1 cellular context compared by ENCODE assay signal in genomic region chr1:151069103-151069486, GRCh38.
TF ChIP-seq lines count a peak whose summit lies in the region.

No MANE protein-coding gene starts in this region.

TF ChIP-seq in A549, 52 proteins besides CTCF, POLR2A, EP300 and RAD21:
- no peak for TF ChIP-seq HES2 (IDR thresholded peaks at IDR 0.05)
- no peak for TF ChIP-seq CHD2 (IDR thresholded peaks at IDR 0.05; ENCODE audit: low read length, partially characterized antibody)
- no peak for TF ChIP-seq E2F6 (IDR thresholded peaks at IDR 0.05; ENCODE audit: borderline replicate concordance, low read depth)
- no peak for TF ChIP-seq NPAS2 (CRISPR knock-in tag; IDR thresholded peaks at IDR 0.05; ENCODE audit: borderline replicate concordance)
- TF ChIP-seq RFX5 (IDR thresholded peaks at IDR 0.05), result no peak
- no peak for TF ChIP-seq MAX (IDR thresholded peaks at IDR 0.05)
- no peak for TF ChIP-seq ZNF302 (CRISPR knock-in tag; IDR thresholded peaks at IDR 0.05)
- TF ChIP-seq NR3C1 (IDR thresholded peaks at IDR 0.05), result no peak
- no peak for TF ChIP-seq ELK1 (IDR thresholded peaks at IDR 0.05; ENCODE audit: low read depth, low read length)
- TF ChIP-seq RNF2 (IDR thresholded peaks at IDR 0.05; ENCODE audit: borderline replicate concordance, low read depth), result no peak
- no peak for TF ChIP-seq FOSB (CRISPR knock-in tag; IDR thresholded peaks at IDR 0.05)
- no peak for TF ChIP-seq CEBPB (IDR thresholded peaks at IDR 0.05)
- no peak for TF ChIP-seq BHLHE40 (IDR thresholded peaks at IDR 0.05; ENCODE audit: low read depth, low read length)
- no peak for TF ChIP-seq RCOR1 (IDR thresholded peaks at IDR 0.05; ENCODE audit: low read depth, low read length)
- TF ChIP-seq FOXS1 (CRISPR knock-in tag; IDR thresholded peaks at IDR 0.05), result no peak
- TF ChIP-seq HOXB5 (CRISPR knock-in tag; IDR thresholded peaks at IDR 0.05), result no peak
- no peak for TF ChIP-seq NFE2L2 (conservative IDR thresholded peaks at IDR 0.05; ENCODE audit: low read length)
- TF ChIP-seq HDAC2 (IDR thresholded peaks at IDR 0.05), result no peak
- no peak for TF ChIP-seq ZSCAN20 (CRISPR knock-in tag; IDR thresholded peaks at IDR 0.05)
- TF ChIP-seq CBX8 (IDR thresholded peaks at IDR 0.05), result no peak
TF ChIP-seq in A549: peak in this region for 0.
